ENCODE assay signal across 8 cellular contexts in the genomic region with DNA sequence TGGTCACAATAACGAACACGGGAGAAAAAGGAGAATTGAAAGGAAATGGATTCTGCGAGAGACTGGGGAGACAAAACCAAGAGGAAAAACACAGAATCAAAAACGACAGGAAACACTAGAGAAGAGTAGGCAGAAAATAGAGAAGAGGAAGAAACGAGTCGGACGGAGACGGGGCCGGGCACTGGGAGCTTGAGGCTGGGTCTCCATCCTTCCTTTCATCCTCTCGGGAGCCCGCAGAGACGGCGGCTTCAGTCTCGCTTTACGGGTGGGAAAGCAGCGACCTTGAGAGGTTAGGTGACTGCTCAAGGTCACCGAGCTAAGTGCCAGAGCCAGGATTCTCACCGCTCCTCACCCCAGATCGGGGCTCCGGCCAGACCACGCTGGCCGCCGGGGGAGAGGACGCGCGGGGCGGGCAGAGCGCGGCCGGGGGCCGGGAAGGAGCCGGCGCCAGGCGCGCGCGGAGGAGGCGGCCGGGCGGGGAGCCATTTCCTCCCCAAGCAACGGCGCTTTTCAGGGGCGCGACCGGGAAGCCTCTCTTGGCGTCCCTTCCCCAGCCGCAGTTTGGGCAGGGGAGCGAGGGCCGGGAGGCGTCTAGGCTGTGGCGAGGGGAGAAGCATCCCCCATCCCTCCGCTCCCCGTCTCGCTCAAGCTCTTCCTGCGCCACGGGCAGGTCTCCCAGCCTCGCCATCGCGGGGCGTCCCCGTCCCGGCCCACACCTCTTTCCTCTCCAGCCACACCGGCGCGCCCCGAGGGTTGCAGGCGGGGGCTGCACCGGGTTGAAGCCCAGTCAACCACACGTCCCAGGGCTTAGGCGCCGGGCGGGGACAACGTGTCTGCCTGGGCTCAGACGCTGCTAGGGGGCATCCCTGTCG. TPM values are rescaled to one million over a fixed set of nuclear protein-coding genes. Genes with fewer than 3 reads are reported as not detected.
DNase-seq lines count a peak whose midpoint lies in the region; ATAC-seq lines count a peak whose summit lies in the region.

No MANE protein-coding gene starts in this region.

- no peaks in the 10 kb centered on the region for H3K36me3 ChIP-seq in ectodermal cell (ENCODE audit: control insufficient read depth, insufficient read depth, low read length)

- peak overlapping the region; percentile 73 for H3K27ac Mint-ChIP-seq in activated CD4-positive, alpha-beta T cell treated with anti-CD3 and anti-CD28 coated beads, Interleukin-2, amount 10 ng/mL, durations not matched to agents 24 days and 14 days
- peak overlapping the region; percentile 14 for H3K27ac Mint-ChIP-seq in stimulated activated memory B cell treated with anti-CD40 and anti-IgM and Interleukin-4, amounts not matched to agents 10 μg/mL and 1 μg/mL and 100 μg/mL, for 72 hours

- H3K4me3 Mint-ChIP-seq in activated CD4-positive, alpha-beta T cell treated with anti-CD3 and anti-CD28 coated beads, Interleukin-2, amount 10 ng/mL, durations not matched to agents 24 days and 14 days = peak overlapping the region; percentile 92
- peak overlapping the region; percentile 84 for H3K4me3 Mint-ChIP-seq in stimulated activated memory B cell treated with anti-CD40 and anti-IgM and Interleukin-4, amounts not matched to agents 10 μg/mL and 1 μg/mL and 100 μg/mL, for 72 hours

- H3K4me1 ChIP-seq in ectodermal cell (ENCODE audit: control insufficient read depth, insufficient read depth, low read length) = peaks cover 16% of the 10 kb centered on the region

- no peaks in the 10 kb centered on the region for H3K9me3 ChIP-seq in ectodermal cell (ENCODE audit: control insufficient read depth, low read length)

- peaks cover 32% of the 10 kb centered on the region for H3K27me3 ChIP-seq in ectodermal cell (ENCODE audit: control insufficient read depth, insufficient read depth, low read length, poor library complexity, severe bottlenecking)

- WGBS in ectodermal cell, 2 experiments = 2 to 4% methylated on average over 75 of the region's 75 CpGs

- DNase-seq in GM03348 (ENCODE audit: low spot score) (peak; percentile 64), LHCN-M2 (ENCODE audit: low read depth) (peak; percentile 29), lung microvascular endothelial cell (ENCODE audit: low read depth in 2 of 2) (peak; percentile 20 to 29), amniotic stem cell (lab: John Stamatoyannopoulos, UW) (no peak)
- DNase-seq in activated CD4-positive, alpha-beta T cell treated with anti-CD3 and anti-CD28 coated beads, Interleukin-2, amount 10 ng/mL, durations not matched to agents 24 days and 14 days = peak; percentile 76

- H3K4me3 ChIP-seq in ectodermal cell (ENCODE audit: insufficient read depth, low read depth, low read length) = peak overlapping the region; percentile 62

- ATAC-seq in GM21717 (IDR thresholded peaks at IDR 0.05; ENCODE audit: unreplicated experiment) = peak; percentile 64
- ATAC-seq in stimulated activated memory B cell treated with anti-CD40 and anti-IgM and Interleukin-4, amounts not matched to agents 10 μg/mL and 1 μg/mL and 100 μg/mL, for 72 hours = peak; percentile 83

- H3K4me1 Mint-ChIP-seq in activated CD4-positive, alpha-beta T cell treated with anti-CD3 and anti-CD28 coated beads, Interleukin-2, amount 10 ng/mL, durations not matched to agents 24 days and 14 days = peaks cover 10% of the 10 kb centered on the region
- peaks cover 19% of the 10 kb centered on the region for H3K4me1 Mint-ChIP-seq in stimulated activated memory B cell treated with anti-CD40 and anti-IgM and Interleukin-4, amounts not matched to agents 10 μg/mL and 1 μg/mL and 100 μg/mL, for 72 hours

- no peak overlapping the region for H3K27ac ChIP-seq in ectodermal cell (ENCODE audit: insufficient read depth, low read depth, low read length, poor library complexity, severe bottlenecking)

- H3K27me3 Mint-ChIP-seq in activated CD4-positive, alpha-beta T cell treated with anti-CD3 and anti-CD28 coated beads, Interleukin-2, amount 10 ng/mL, durations not matched to agents 24 days and 14 days = peaks cover 69% of the 10 kb centered on the region
- H3K27me3 Mint-ChIP-seq in stimulated activated memory B cell treated with anti-CD40 and anti-IgM and Interleukin-4, amounts not matched to agents 10 μg/mL and 1 μg/mL and 100 μg/mL, for 72 hours = peaks cover 50% of the 10 kb centered on the region

- intact Hi-C loops in activated CD4-positive, alpha-beta T cell treated with anti-CD3 and anti-CD28 coated beads, Interleukin-2, amount 10 ng/mL, durations not matched to agents 24 days and 14 days (cut with micrococcal nuclease) = loop anchor here (1.0 kb wide), 1 partner anchor 24 kb away; a partner anchor contains a TSS

- H3K9me3 Mint-ChIP-seq in activated CD4-positive, alpha-beta T cell treated with anti-CD3 and anti-CD28 coated beads, Interleukin-2, amount 10 ng/mL, durations not matched to agents 24 days and 14 days = no peaks in the 10 kb centered on the region
- no peaks in the 10 kb centered on the region for H3K9me3 Mint-ChIP-seq in stimulated activated memory B cell treated with anti-CD40 and anti-IgM and Interleukin-4, amounts not matched to agents 10 μg/mL and 1 μg/mL and 100 μg/mL, for 72 hours

- no peaks in the 10 kb centered on the region for H3K36me3 Mint-ChIP-seq in activated CD4-positive, alpha-beta T cell treated with anti-CD3 and anti-CD28 coated beads, Interleukin-2, amount 10 ng/mL, durations not matched to agents 24 days and 14 days (ENCODE audit: low read depth)
- no peaks in the 10 kb centered on the region for H3K36me3 Mint-ChIP-seq in stimulated activated memory B cell treated with anti-CD40 and anti-IgM and Interleukin-4, amounts not matched to agents 10 μg/mL and 1 μg/mL and 100 μg/mL, for 72 hours

RNA-seq across cellular contexts. Expression of a gene that starts 24.0 kb away (rescaled TPM):
- total RNA-seq in LHCN-M2 (2014; rRNA removed) (32.8 and 32.9 TPM in 2 replicates), lung microvascular endothelial cell (15.7 and 16.8 TPM in 2 replicates)
- polyA plus RNA-seq in LHCN-M2 (2012) = 13.8 TPM
- 31.8 TPM in 2 replicates for total RNA-seq in activated CD4-positive, alpha-beta T cell treated with anti-CD3 and anti-CD28 coated beads, Interleukin-2, amount 10 ng/mL, durations not matched to agents 24 days and 14 days
- polyA plus RNA-seq in ectodermal cell (2013, experiment 1 of 4) = 51.9 TPM
- polyA plus RNA-seq in ectodermal cell (2013, experiment 2 of 4) = 55.1 TPM
- 42.0 TPM for polyA plus RNA-seq in ectodermal cell (2013, experiment 3 of 4)
- polyA plus RNA-seq in ectodermal cell (2013, experiment 4 of 4) = 46.2 TPM
